ENCODE assay signal across 10 cellular contexts in the genomic region with DNA sequence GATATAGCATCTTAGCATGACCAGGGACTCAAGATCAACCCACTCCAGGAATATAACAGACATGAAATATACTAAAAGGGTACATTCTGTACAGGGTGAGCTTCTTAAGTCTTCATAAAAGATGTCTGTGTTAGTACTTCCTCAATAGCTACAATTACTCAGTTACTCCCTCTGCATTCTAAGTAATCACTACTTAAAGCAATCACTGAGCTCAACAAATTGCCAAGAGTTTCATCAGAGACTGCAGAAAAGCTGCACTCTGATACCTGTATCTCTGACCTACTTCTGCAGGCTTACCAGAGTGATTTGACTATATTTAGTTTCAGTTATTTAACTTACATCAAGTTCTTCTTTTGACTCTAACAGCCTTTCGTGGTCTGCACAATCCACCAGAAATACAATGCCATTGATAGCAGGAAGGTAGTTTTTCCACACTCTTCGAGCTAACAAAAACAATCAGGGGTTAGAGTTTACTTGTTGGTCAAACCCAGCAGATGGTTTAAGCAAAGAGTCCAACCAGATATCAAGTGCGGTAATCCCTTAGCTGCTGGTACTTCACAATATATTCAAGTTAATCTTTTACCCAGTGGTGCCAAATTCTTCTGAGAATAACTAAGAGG. TPM values are rescaled to one million over a fixed set of nuclear protein-coding genes. Genes with fewer than 3 reads are reported as not detected.
DNase-seq lines count a peak whose midpoint lies in the region; ATAC-seq, FAIRE-seq and TF ChIP-seq lines count a peak whose summit lies in the region.
"Had no signal": no experiment of that assay in that cellular context is flagged by ENCODE, and none has a peak within 500 bp of the region (broad histone marks: within the 10 kb centered on the region; RNA-seq: fewer than 3 reads in every experiment).

No MANE protein-coding gene starts in this region.

- peaks cover 31% of the 10 kb centered on the region for H3K4me1 Mint-ChIP-seq in activated T-cell treated with anti-CD3 and anti-CD28 coated beads, Interleukin-2, amount 50 U/mL, for 4 hours (ENCODE audit: low read depth)
- peaks cover 35% of the 10 kb centered on the region for H3K4me1 Mint-ChIP-seq in activated T-helper 17 cell treated with anti-CD3 and anti-CD28 coated beads, Interleukin-2, amount 50 U/mL, for 72 hours

- H3K36me3 Mint-ChIP-seq in activated T-cell treated with anti-CD3 and anti-CD28 coated beads, Interleukin-2, amount 50 U/mL, for 4 hours (ENCODE audit: insufficient read depth), result peaks cover 38% of the 10 kb centered on the region
- peaks cover 98% of the 10 kb centered on the region for H3K36me3 Mint-ChIP-seq in activated T-helper 17 cell treated with anti-CD3 and anti-CD28 coated beads, Interleukin-2, amount 50 U/mL, for 72 hours (ENCODE audit: low read depth)

- H3K27me3 Mint-ChIP-seq in activated T-cell treated with anti-CD3 and anti-CD28 coated beads, Interleukin-2, amount 50 U/mL, for 4 hours (ENCODE audit: low read depth), result no peaks in the 10 kb centered on the region
- H3K27me3 Mint-ChIP-seq in activated T-helper 17 cell treated with anti-CD3 and anti-CD28 coated beads, Interleukin-2, amount 50 U/mL, for 72 hours, result no peaks in the 10 kb centered on the region

- no peak for TF ChIP-seq POLR2A in testis (IDR thresholded peaks at IDR 0.05)

- H3K27me3 ChIP-seq in small intestine (ENCODE audit: control insufficient read depth in 2 of 2, insufficient read depth in 2 of 2, low read length in 2 of 2) (no peaks in the 10 kb centered on the region), testis (no peaks in the 10 kb centered on the region)
- H3K27me3 ChIP-seq: esophagus muscularis mucosa had no signal

- H3K27ac ChIP-seq in small intestine (ENCODE audit: low read depth in 1 of 2, low read length in 1 of 2) (peak overlapping the region; percentile 45 to 56), testis (no peak overlapping the region)
- H3K27ac ChIP-seq: esophagus muscularis mucosa had no signal

- H3K9me3 ChIP-seq in small intestine (ENCODE audit: control insufficient read depth, low read depth) (no peaks in the 10 kb centered on the region), testis (no peaks in the 10 kb centered on the region)
- H3K9me3 ChIP-seq: esophagus muscularis mucosa had no signal

- peaks cover 0 to 5% of the 10 kb centered on the region in 2 donors for H3K4me1 ChIP-seq in small intestine (ENCODE audit: control insufficient read depth in 2 of 2, insufficient read depth in 1 of 2, low read depth in 1 of 2, low read length in 1 of 2)
- no peaks in the 10 kb centered on the region for H3K4me1 ChIP-seq in testis
- H3K4me1 ChIP-seq: esophagus muscularis mucosa had no signal

- H3K27ac Mint-ChIP-seq in activated T-helper 17 cell treated with anti-CD3 and anti-CD28 coated beads, Interleukin-2, amount 50 U/mL, for 72 hours, result peak overlapping the region; percentile 96

- H3K4me3 Mint-ChIP-seq in activated T-cell treated with anti-CD3 and anti-CD28 coated beads, Interleukin-2, amount 50 U/mL, for 4 hours, result no peak overlapping the region
- peak overlapping the region; percentile 79 for H3K4me3 Mint-ChIP-seq in activated T-helper 17 cell treated with anti-CD3 and anti-CD28 coated beads, Interleukin-2, amount 50 U/mL, for 72 hours

- peak; percentile 60 to 66 for ATAC-seq in activated T-cell treated with anti-CD3 and anti-CD28 coated beads, Interleukin-2, amount 50 U/mL, for 4 hours
- peak; percentile 64 for ATAC-seq in HG02885 (IDR thresholded peaks at IDR 0.05; ENCODE audit: poor library complexity, unreplicated experiment)
- ATAC-seq in activated T-helper 17 cell treated with anti-CD3 and anti-CD28 coated beads, Interleukin-2, amount 50 U/mL, for 72 hours (replicated peaks), result peak; percentile 80

- no peaks in the 10 kb centered on the region for H3K9me3 Mint-ChIP-seq in activated T-cell treated with anti-CD3 and anti-CD28 coated beads, Interleukin-2, amount 50 U/mL, for 4 hours
- no peaks in the 10 kb centered on the region for H3K9me3 Mint-ChIP-seq in activated T-helper 17 cell treated with anti-CD3 and anti-CD28 coated beads, Interleukin-2, amount 50 U/mL, for 72 hours

- TF ChIP-seq CTCF in testis (IDR thresholded peaks at IDR 0.05), result no peak

- DNase-seq in activated T-cell treated with anti-CD3 and anti-CD28 coated beads, Interleukin-2, amount 50 U/mL, for 4 hours, result no peak
- DNase-seq in activated T-cell treated with anti-CD3 and anti-CD28 coated beads for 4 hours (no peak), small intestine (peak; percentile 66), SW 1271 (lab: John Stamatoyannopoulos, UW) (no peak), ureter (ENCODE audit: low spot score) (no peak), testis (no peak)
- DNase-seq: stimulated activated CD4-positive, alpha-beta T cell treated with anti-CD3 and anti-CD28 coated beads, Interleukin-2, amount 100 ng/mL, for 24 hours had no signal

- H3K36me3 ChIP-seq in small intestine (ENCODE audit: control insufficient read depth in 2 of 2, insufficient read depth in 2 of 2, low read length in 2 of 2) (peaks cover 16 to 19% of the 10 kb centered on the region in 2 donors), testis (ENCODE audit: low read depth, missing control alignments) (no peaks in the 10 kb centered on the region)

- H3K4me3 ChIP-seq in small intestine (ENCODE audit: low read depth in 1 of 2, low read length in 2 of 2) (no peak overlapping the region), testis (no peak overlapping the region)
- H3K4me3 ChIP-seq: esophagus muscularis mucosa had no signal

- intact Hi-C loops in testis (cut with DNase I; ENCODE audit: low total_unique reads), result no loop called here

- no peak for FAIRE-seq in small intestine (lab: Jason Lieb, UNC)

- 14 to 44% (median 15%) methylated on average over 3 of the region's 3 CpGs for WGBS in small intestine, 3 donors
- WGBS in testis, 2 donors, result 87 to 89% methylated on average over 3 of the region's 3 CpGs

RNA-seq across cellular contexts. Expression of a gene that starts 23.3 kb away (rescaled TPM):
- 10 to 100 TPM; 57.4 to 63.7 (median 58.3) TPM for total RNA-seq in activated T-cell treated with anti-CD3 and anti-CD28 coated beads, Interleukin-2, amount 50 U/mL, for 4 hours
- 10 to 100 TPM; 41.6 to 73.0 TPM for total RNA-seq in activated T-helper 17 cell treated with anti-CD3 and anti-CD28 coated beads, Interleukin-2, amount 50 U/mL, for 72 hours
- polyA plus RNA-seq in small intestine, result 10 to 100 TPM; 45.5 to 70.7 (median 63.5) TPM
- total RNA-seq in ureter, result 82.8 TPM
- 10 to 100 TPM; 34.7 to 37.2 TPM for total RNA-seq in testis
- 112 TPM for polyA plus RNA-seq in testis (ENCODE audit: insufficient read depth, low read depth, low replicate concordance)

RNA-seq across cellular contexts. Expression of a gene that starts 39.2 kb away (rescaled TPM):
- total RNA-seq in activated T-cell treated with anti-CD3 and anti-CD28 coated beads, Interleukin-2, amount 50 U/mL, for 4 hours, result 10 to 100 TPM; 27.2 to 30.0 (median 28.3) TPM
- total RNA-seq in activated T-helper 17 cell treated with anti-CD3 and anti-CD28 coated beads, Interleukin-2, amount 50 U/mL, for 72 hours, result 10 to 100 TPM; 43.6 to 55.4 TPM
- polyA plus RNA-seq in small intestine (10 to 100 TPM in 2 of 3 donors, 1 to 10 TPM in 1; 9.9 to 23.3 (median 18.6) TPM), testis (ENCODE audit: insufficient read depth, low read depth, low replicate concordance) (10.3 TPM)
- total RNA-seq in ureter (23.7 TPM), testis (10 to 100 TPM; 13.7 to 16.7 TPM)

Comparison
In these comparisons a context has a peak if more than half of its experiments do, and no peak if none do; other contexts are left out.
1. H3K27ac ChIP-seq: peak in small intestine (2 of 2); none in testis (0 of 2).
2. Peak in every context shown above with its lines, with median percentiles within 50 percentile points of each other: ATAC-seq.